ENCODE assay signal across 21 cellular contexts in genomic region chr2:28442328-28442727, GRCh38.
"Had no signal": no experiment of that assay in that cellular context is flagged by ENCODE, and none has a peak within 500 bp of the region (broad histone marks: within the 10 kb centered on the region; RNA-seq: fewer than 3 reads in every experiment).

No MANE protein-coding gene starts in this region.

- H3K4me3 Mint-ChIP-seq: activated naive CD4-positive, alpha-beta T cell treated with anti-CD3 and anti-CD28 coated beads, Interleukin-2, amount 50 U/mL, for 24 hours; activated T-cell treated with anti-CD3 and anti-CD28 coated beads, Interleukin-2, amount 50 U/mL, for 4 hours; neural progenitor cell; stimulated activated naive CD8-positive, alpha-beta T cell treated with anti-CD3 and anti-CD28 coated beads, Interleukin-15, Interleukin-2, amounts not matched to agents 100 ng/mL and 50 ng/mL, for 24 hours had no signal

- ATAC-seq: activated T-cell treated with anti-CD3 and anti-CD28 coated beads, Interleukin-2, amount 50 U/mL, for 4 hours; left lung; right cardiac atrium had no signal

- H2AFZ ChIP-seq: neural progenitor cell had no signal

- DNase-seq: activated CD4-positive, alpha-beta T cell treated with anti-CD3 and anti-CD28 coated beads, Interleukin-2, amount 50 U/mL, for 1 hour; activated CD4-positive, CD25-positive, alpha-beta regulatory T cell; activated CD8-positive, alpha-beta memory T cell treated with anti-CD3 and anti-CD28 coated beads, Interleukin-2, amount 50 U/mL, for 4 hours; activated gamma-delta T cell; activated T-cell treated with anti-CD3 and anti-CD28 coated beads, Interleukin-2, amount 50 U/mL, for 4 hours; dermis blood vessel endothelial cell; effector memory CD4-positive, alpha-beta T cell; kidney; right cardiac atrium; stimulated activated CD4-positive, alpha-beta T cell treated with anti-CD3 and anti-CD28 coated beads, Interleukin-2, amount 100 ng/mL, for 24 hours; T1000; uterus had no signal

- H3K9ac ChIP-seq: neural progenitor cell had no signal

- H3K9me3 ChIP-seq: ascending aorta, left lung, prostate gland, tibial nerve, uterus had no signal

- H3K4me2 ChIP-seq: neural progenitor cell had no signal

- H3K9me3 Mint-ChIP-seq: activated naive CD4-positive, alpha-beta T cell treated with anti-CD3 and anti-CD28 coated beads, Interleukin-2, amount 50 U/mL, for 24 hours; neural progenitor cell had no signal

- FAIRE-seq: endothelial cell of umbilical vein, frontal cortex, kidney had no signal

- H3K27me3 ChIP-seq: ascending aorta, left lung, neural progenitor cell, tibial nerve, uterus had no signal

- H3K27me3 Mint-ChIP-seq: activated naive CD4-positive, alpha-beta T cell treated with anti-CD3 and anti-CD28 coated beads, Interleukin-2, amount 50 U/mL, for 24 hours had no signal

- H3K36me3 Mint-ChIP-seq: activated naive CD4-positive, alpha-beta T cell treated with anti-CD3 and anti-CD28 coated beads, Interleukin-2, amount 50 U/mL, for 24 hours; neural progenitor cell had no signal

- H3K4me3 ChIP-seq: ascending aorta, left lung, neural progenitor cell, prostate gland, tibial nerve, uterus had no signal

- H3K4me1 Mint-ChIP-seq: neural progenitor cell had no signal

- H3K27ac Mint-ChIP-seq: activated naive CD4-positive, alpha-beta T cell treated with anti-CD3 and anti-CD28 coated beads, Interleukin-2, amount 50 U/mL, for 24 hours; neural progenitor cell; stimulated activated naive CD8-positive, alpha-beta T cell treated with anti-CD3 and anti-CD28 coated beads, Interleukin-15, Interleukin-2, amounts not matched to agents 100 ng/mL and 50 ng/mL, for 24 hours had no signal

- H3K27ac ChIP-seq: ascending aorta, left lung, neural progenitor cell, prostate gland, tibial nerve, uterus had no signal

- H3K36me3 ChIP-seq: ascending aorta, left lung, neural progenitor cell, prostate gland, tibial nerve, uterus had no signal

- H3K4me1 ChIP-seq: ascending aorta, neural progenitor cell, prostate gland, tibial nerve, uterus had no signal
